ENCODE assay signal across 9 cellular contexts in the genomic region with DNA sequence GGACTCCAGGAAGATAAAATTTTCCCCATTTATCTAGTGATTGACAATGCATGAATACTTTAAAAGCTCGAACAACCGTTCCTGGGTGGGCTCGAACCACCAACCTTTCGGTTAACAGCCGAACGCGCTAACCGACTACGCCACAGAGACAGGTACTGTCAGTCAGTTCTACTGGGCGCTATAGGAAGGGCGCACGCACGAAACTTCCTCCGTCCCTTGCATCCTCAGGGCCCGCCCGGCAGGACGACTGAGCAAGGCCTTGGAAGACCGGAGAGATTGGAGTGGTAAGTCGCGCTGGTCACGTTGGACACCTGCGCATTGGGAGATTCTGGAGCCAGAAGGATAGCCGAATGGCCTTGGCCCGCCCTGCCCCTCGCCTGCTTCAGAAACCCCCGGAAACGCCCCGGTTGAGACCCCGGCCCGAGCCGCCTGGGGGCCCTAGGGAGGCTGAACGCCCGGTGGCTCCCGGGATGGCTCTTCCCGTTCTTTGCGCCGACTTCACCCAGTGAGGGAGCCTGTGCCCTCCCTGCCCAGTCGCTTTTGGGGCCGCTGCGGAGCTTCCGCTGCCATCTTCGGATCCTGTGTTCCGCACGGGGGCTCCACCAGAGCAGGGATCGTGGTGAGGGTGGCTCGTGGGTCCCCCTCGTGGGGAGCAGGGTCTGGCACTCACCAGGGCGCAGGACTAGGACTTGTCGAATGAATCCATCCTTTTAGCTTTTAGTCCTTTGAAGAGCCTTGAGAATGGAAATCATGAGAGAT. TPM values are rescaled to one million over a fixed set of nuclear protein-coding genes. Genes with fewer than 3 reads are reported as not detected.
DNase-seq lines count a peak whose midpoint lies in the region; ATAC-seq and TF ChIP-seq lines count a peak whose summit lies in the region.
"Not testable (repeated sequence)": the region's sequence is repeated elsewhere in the genome, so short reads cannot be mapped to it uniquely, and the experiment has no call there.
"Had no signal": no experiment of that assay in that cellular context is flagged by ENCODE, and none has a peak within 500 bp of the region (broad histone marks: within the 10 kb centered on the region; RNA-seq: fewer than 3 reads in every experiment).

No MANE protein-coding gene starts in this region.

- not testable (repeated sequence) for H3K27me3 Mint-ChIP-seq in CD4-positive, alpha-beta T cell; activated CD8-positive, alpha-beta T cell treated with anti-CD3 and anti-CD28 coated beads for 36 hours

- not testable (repeated sequence) for H3K9me3 Mint-ChIP-seq in CD4-positive, alpha-beta T cell; activated CD8-positive, alpha-beta T cell treated with anti-CD3 and anti-CD28 coated beads for 36 hours

- peak overlapping the region; percentile 82 for H2AFZ ChIP-seq in mammary epithelial cell (ENCODE audit: low read depth, low read length)

- peak; percentile 58 to 88 (median 73) for DNase-seq in CD4-positive, alpha-beta T cell
- peak; percentile 94 for DNase-seq in HT-29 (ENCODE audit: low spot score)
- DNase-seq in Peyer's patch, result peak in 2 of 3 donors; percentile 72 to 81
- DNase-seq in activated CD8-positive, alpha-beta T cell treated with anti-CD3 and anti-CD28 coated beads for 36 hours, result peak; percentile 88
- DNase-seq in mammary epithelial cell, result peak; percentile 82
- peak; percentile 12 to 66 for DNase-seq in hippocampal formation (lab: John Stamatoyannopoulos, UW)
- DNase-seq in nucleus accumbens (lab: John Stamatoyannopoulos, UW), result peak in 44 of 56 donors; percentile 2 to 84 (median 49)
- peak; percentile 29 to 39 for DNase-seq in stimulated activated CD8-positive, alpha-beta memory T cell treated with anti-CD3 and anti-CD28 coated beads, Interleukin-15, amount 100 ng/mL, for 4 hours (ENCODE audit: low read depth in 2 of 2)

- H3K79me2 ChIP-seq in mammary epithelial cell (ENCODE audit: insufficient read depth, low read length), result not testable (repeated sequence)

- H3K4me1 Mint-ChIP-seq in CD4-positive, alpha-beta T cell (ENCODE audit: low read depth); activated CD8-positive, alpha-beta T cell treated with anti-CD3 and anti-CD28 coated beads for 36 hours (ENCODE audit: low read depth): not testable (repeated sequence)

- BruUV-seq in mammary epithelial cell (replicated peaks; lab: Mats Ljungman, UMichigan), result not testable (repeated sequence)

- peak overlapping the region in 2 of 4 donors; percentile 56 to 59 for H3K4me3 ChIP-seq in Peyer's patch
- peak overlapping the region in 2 of 3 experiments; percentile 44 to 52 for H3K4me3 ChIP-seq in mammary epithelial cell (replicated peaks in 1 of 3; ENCODE audit: insufficient read depth in 1 of 3, low read depth in 2 of 3, low read length in 3 of 3)

- not testable (repeated sequence) for H3K27me3 ChIP-seq in CD4-positive, alpha-beta T cell (ENCODE audit: control insufficient read depth, insufficient read depth, low read length); Peyer's patch; mammary epithelial cell (ENCODE audit: insufficient read depth, low read length)

- not testable (repeated sequence) for H3K4me1 ChIP-seq in Peyer's patch; mammary epithelial cell (ENCODE audit: insufficient read depth, low read length)

- ATAC-seq in CD4-positive, alpha-beta T cell (ENCODE audit: poor library complexity); activated CD8-positive, alpha-beta T cell treated with anti-CD3 and anti-CD28 coated beads for 36 hours: not testable (repeated sequence)

- intact Hi-C loops in CD4-positive, alpha-beta T cell (cut with DNase I, micrococcal nuclease); activated CD8-positive, alpha-beta T cell treated with anti-CD3 and anti-CD28 coated beads for 36 hours (cut with micrococcal nuclease); mammary epithelial cell (cut with micrococcal nuclease): not testable (repeated sequence)

- H4K20me1 ChIP-seq in mammary epithelial cell (ENCODE audit: insufficient read depth, low read length), result not testable (repeated sequence)

- not testable (repeated sequence) for H3K9me3 ChIP-seq in CD4-positive, alpha-beta T cell (ENCODE audit: control insufficient read depth, low read length); Peyer's patch; mammary epithelial cell (replicated peaks; ENCODE audit: insufficient read depth, low read length)

- peak; percentile 40 for TF ChIP-seq CTCF in CD4-positive, alpha-beta T cell (IDR thresholded peaks at IDR 0.05)
- peak in 2 of 6 experiments; percentile 5 to 42 for TF ChIP-seq CTCF in Peyer's patch (IDR thresholded peaks at IDR 0.05)
- peak; percentile 24 for TF ChIP-seq CTCF in activated CD8-positive, alpha-beta T cell treated with anti-CD3 and anti-CD28 coated beads for 36 hours (IDR thresholded peaks at IDR 0.05)
- peak in 1 of 2 donors; percentile 37 for TF ChIP-seq CTCF in mammary epithelial cell (conservative IDR thresholded peaks at IDR 0.05 in 1 of 2, IDR thresholded peaks at IDR 0.05 in 1 of 2; ENCODE audit: extremely low read depth in 1 of 2, insufficient read depth in 1 of 2, low read depth in 1 of 2, low read length in 2 of 2)

- peak overlapping the region; percentile 89 for H3K4me3 Mint-ChIP-seq in CD4-positive, alpha-beta T cell
- H3K4me3 Mint-ChIP-seq in activated CD8-positive, alpha-beta T cell treated with anti-CD3 and anti-CD28 coated beads for 36 hours, result peak overlapping the region; percentile 89

- POLR2A ChIA-PET in CD4-positive, alpha-beta T cell (lab: Charles Lee); activated CD8-positive, alpha-beta T cell treated with anti-CD3 and anti-CD28 coated beads for 36 hours (lab: Charles Lee): not testable (repeated sequence)

- in situ Hi-C loops in mammary epithelial cell (cut with MboI; ENCODE audit: low sequenced_read_pairs in 2 of 2), result not testable (repeated sequence)

- H3K27ac Mint-ChIP-seq in CD4-positive, alpha-beta T cell, result peak overlapping the region; percentile 89
- H3K27ac Mint-ChIP-seq in activated CD8-positive, alpha-beta T cell treated with anti-CD3 and anti-CD28 coated beads for 36 hours, result peak overlapping the region; percentile 96

- not testable (repeated sequence) for H3K36me3 Mint-ChIP-seq in CD4-positive, alpha-beta T cell (ENCODE audit: low read depth); activated CD8-positive, alpha-beta T cell treated with anti-CD3 and anti-CD28 coated beads for 36 hours (ENCODE audit: low read depth)

- peak overlapping the region; percentile 41 for H3K27ac ChIP-seq in CD4-positive, alpha-beta T cell (ENCODE audit: low read depth, low read length)
- peak overlapping the region in 2 of 4 donors; percentile 79 to 86 for H3K27ac ChIP-seq in Peyer's patch
- H3K27ac ChIP-seq in mammary epithelial cell (ENCODE audit: insufficient read depth, low read depth, low read length), result peak overlapping the region; percentile 8

- 11% methylated on average over 18 of the region's 49 CpGs for WGBS in mammary epithelial cell (ENCODE audit: low coverage, missing lambda C conversion rate)

- not testable (repeated sequence) for H3K36me3 ChIP-seq in Peyer's patch; mammary epithelial cell (ENCODE audit: insufficient read depth, low read length)

- not testable (repeated sequence) for TF ChIP-seq POLR2A in Peyer's patch (IDR thresholded peaks at IDR 0.05)

- peak overlapping the region; percentile 68 for H3K4me2 ChIP-seq in mammary epithelial cell (ENCODE audit: insufficient read depth, low read depth, low read length)

- H3K9ac ChIP-seq in mammary epithelial cell (ENCODE audit: insufficient read depth, low read length), result not testable (repeated sequence)

- dilution Hi-C loops in mammary epithelial cell (cut with HindIII; ENCODE audit: low sequenced_read_pairs), result not testable (repeated sequence)

- CTCF ChIA-PET in CD4-positive, alpha-beta T cell (lab: Charles Lee); activated CD8-positive, alpha-beta T cell treated with anti-CD3 and anti-CD28 coated beads for 36 hours (lab: Charles Lee); mammary epithelial cell (lab: Charles Lee; ENCODE audit: low non-redundant PET): not testable (repeated sequence)

RNA-seq across cellular contexts. Expression of a gene that starts 45.2 kb away (rescaled TPM):
- total RNA-seq in CD4-positive, alpha-beta T cell, result not detected
- total RNA-seq in HT-29 (2014; rRNA removed; shearing (Covaris generic)), result not detected in 2 replicates
- not detected for total RNA-seq in Peyer's patch
- not detected for total RNA-seq in activated CD8-positive, alpha-beta T cell treated with anti-CD3 and anti-CD28 coated beads for 36 hours
- not detected for total RNA-seq in mammary epithelial cell
- polyA plus RNA-seq in mammary epithelial cell, result not detected
- not detected for polyA minus RNA-seq in mammary epithelial cell
- total RNA-seq: gastroesophageal sphincter had no signal

Comparison
In these comparisons a context has a peak if more than half of its experiments do, and no peak if none do; other contexts are left out.
1. DNase-seq: peak in every context shown above with its lines; median percentile 94 in HT-29; 88 in activated CD8-positive, alpha-beta T cell treated with anti-CD3 and anti-CD28 coated beads for 36 hours; 82 in mammary epithelial cell; 76 in Peyer's patch; 73 in CD4-positive, alpha-beta T cell; 49 in nucleus accumbens; 39 in hippocampal formation; 34 in stimulated activated CD8-positive, alpha-beta memory T cell treated with anti-CD3 and anti-CD28 coated beads, Interleukin-15, amount 100 ng/mL, for 4 hours.